19 cellular contexts compared by ENCODE assay signal in genomic region chr15:36596915-36597314, GRCh38. TPM values are rescaled to one million over a fixed set of nuclear protein-coding genes. Genes with fewer than 3 reads are reported as not detected.
DNase-seq lines count a peak whose midpoint lies in the region; ATAC-seq and TF ChIP-seq lines count a peak whose summit lies in the region.
"Had no signal": no experiment of that assay in that cellular context is flagged by ENCODE, and none has a peak within 500 bp of the region (broad histone marks: within the 10 kb centered on the region; RNA-seq: fewer than 3 reads in every experiment).

No MANE protein-coding gene starts in this region.

- peaks cover 85% of the 10 kb centered on the region for H3K4me1 Mint-ChIP-seq in mesothelial cell of epicardium
- H3K4me1 Mint-ChIP-seq in activated CD8-positive, alpha-beta memory T cell treated with anti-CD3 and anti-CD28 coated beads, Interleukin-2, amount 10 ng/mL, durations not matched to agents 7 days and 5 days: peaks cover 2% of the 10 kb centered on the region

- H3K4me1 ChIP-seq in HEK293 (ENCODE audit: control insufficient read depth, insufficient read depth, low read length): peaks cover 17% of the 10 kb centered on the region
- peaks cover 48% of the 10 kb centered on the region for H3K4me1 ChIP-seq in PC-3 (ENCODE audit: insufficient read depth, low read length)

- no peaks in the 10 kb centered on the region for H3K9me3 ChIP-seq in HEK293 (ENCODE audit: control insufficient read depth, insufficient read depth, low read depth, low read length)
- no peaks in the 10 kb centered on the region for H3K9me3 ChIP-seq in PC-3 (ENCODE audit: low read length)
- H3K9me3 ChIP-seq: A549, BE2C had no signal

- no peak overlapping the region for H2AFZ ChIP-seq in PC-3 (ENCODE audit: low read length)
- H2AFZ ChIP-seq: GM23338 had no signal

- ATAC-seq in PC-3 (peak; percentile 29; the same call in 1 of the 2 replicates), GM19467 (IDR thresholded peaks at IDR 0.05; ENCODE audit: unreplicated experiment) (no peak)
- no peak for ATAC-seq in activated CD8-positive, alpha-beta memory T cell treated with anti-CD3 and anti-CD28 coated beads, Interleukin-2, amount 10 ng/mL, durations not matched to agents 7 days and 5 days
- ATAC-seq: A549; CD8-positive, alpha-beta T cell; GM23338 had no signal

- BruUV-seq in PC-3 (replicated peaks; lab: Mats Ljungman, UMichigan): no TSS peak

- no peak overlapping the region for H3K4me3 Mint-ChIP-seq in mesothelial cell of epicardium
- no peak overlapping the region for H3K4me3 Mint-ChIP-seq in activated CD8-positive, alpha-beta memory T cell treated with anti-CD3 and anti-CD28 coated beads, Interleukin-2, amount 10 ng/mL, durations not matched to agents 7 days and 5 days
- H3K4me3 Mint-ChIP-seq: CD8-positive, alpha-beta T cell; GM23338; HFFc6 had no signal

- H3K9me3 Mint-ChIP-seq in mesothelial cell of epicardium: no peaks in the 10 kb centered on the region
- no peaks in the 10 kb centered on the region for H3K9me3 Mint-ChIP-seq in activated CD8-positive, alpha-beta memory T cell treated with anti-CD3 and anti-CD28 coated beads, Interleukin-2, amount 10 ng/mL, durations not matched to agents 7 days and 5 days (ENCODE audit: low read depth)
- H3K9me3 Mint-ChIP-seq: CD8-positive, alpha-beta T cell; GM23338; HFFc6 had no signal

- no peak for TF ChIP-seq CTCF in HEK293 (tag by site-specific recombination; IDR thresholded peaks at IDR 0.05)
- TF ChIP-seq CTCF in PC-3 (conservative IDR thresholded peaks at IDR 0.05; ENCODE audit: low read depth, low read length): no peak
- TF ChIP-seq CTCF in mesothelial cell of epicardium (IDR thresholded peaks at IDR 0.05; ENCODE audit: unreplicated experiment): no peak

- H3K9me2 ChIP-seq in PC-3 (replicated peaks; ENCODE audit: low read length): no peaks in the 10 kb centered on the region

- POLR2A ChIA-PET in HEK293 (lab: Yijun Ruan, JAX): no interaction called here
- POLR2A ChIA-PET in PC-3 (lab: Charles Lee; ENCODE audit: unreplicated experiment): no interaction called here

- intact Hi-C loops in PC-3 (cut with micrococcal nuclease): no loop called here

- no peak overlapping the region for H3K4me3 ChIP-seq in HEK293 (ENCODE audit: low read depth, low read length)
- no peak overlapping the region for H3K4me3 ChIP-seq in PC-3 (ENCODE audit: low read length)
- H3K4me3 ChIP-seq: A549, GM23338 had no signal

- H3K36me3 ChIP-seq in HEK293 (ENCODE audit: control insufficient read depth in 2 of 2, insufficient read depth in 1 of 2, low read length in 2 of 2) (no peaks in the 10 kb centered on the region), PC-3 (ENCODE audit: low read depth, low read length) (no peaks in the 10 kb centered on the region)
- H3K36me3 ChIP-seq: BE2C had no signal

- H3K27ac ChIP-seq in HEK293 (ENCODE audit: extremely low read depth, low read depth, low read length): no peak overlapping the region
- 0 out of 2 replicates have a peak overlapping the region, but pooled peaks have one; percentile 26 for H3K27ac ChIP-seq in PC-3 (ENCODE audit: low read length)
- H3K27ac ChIP-seq: A549, C4-2B had no signal

- H3K9ac ChIP-seq in PC-3 (ENCODE audit: low read length): no peak overlapping the region

- peak; percentile 16 for DNase-seq in G401 (ENCODE audit: low spot score)
- peak; percentile 62 for DNase-seq in PC-3
- no peak for DNase-seq in mesothelial cell of epicardium (ENCODE audit: low spot score in 2 of 2, unreplicated experiment in 2 of 2)
- no peak for DNase-seq in activated CD8-positive, alpha-beta memory T cell treated with anti-CD3 and anti-CD28 coated beads, Interleukin-2, amount 10 ng/mL, durations not matched to agents 7 days and 5 days
- no peak for DNase-seq in DMS79 treated with DMSO at 0.1 percent for 48 hours (lab: John Stamatoyannopoulos, UW)
- DNase-seq: BE2C; CD8-positive, alpha-beta T cell; COR-L47; DMS153; DND-41; H7; HFFc6; IMR-90; KBM-7 had no signal

- H3K27ac Mint-ChIP-seq in mesothelial cell of epicardium: peak overlapping the region; percentile 94
- no peak overlapping the region for H3K27ac Mint-ChIP-seq in activated CD8-positive, alpha-beta memory T cell treated with anti-CD3 and anti-CD28 coated beads, Interleukin-2, amount 10 ng/mL, durations not matched to agents 7 days and 5 days
- H3K27ac Mint-ChIP-seq: CD8-positive, alpha-beta T cell; GM23338; HFFc6 had no signal

- H3K27me3 Mint-ChIP-seq in mesothelial cell of epicardium (ENCODE audit: low read depth): no peaks in the 10 kb centered on the region
- no peaks in the 10 kb centered on the region for H3K27me3 Mint-ChIP-seq in activated CD8-positive, alpha-beta memory T cell treated with anti-CD3 and anti-CD28 coated beads, Interleukin-2, amount 10 ng/mL, durations not matched to agents 7 days and 5 days

- no peaks in the 10 kb centered on the region for H4K20me1 ChIP-seq in PC-3 (ENCODE audit: low read length)

- no peak overlapping the region for H3K4me2 ChIP-seq in PC-3 (ENCODE audit: low read length)
- H3K4me2 ChIP-seq: A549, GM23338 had no signal

- peaks cover 52% of the 10 kb centered on the region for H3K79me2 ChIP-seq in PC-3 (ENCODE audit: low read length)

- no peaks in the 10 kb centered on the region for H3F3A ChIP-seq in PC-3 (ENCODE audit: low read length, unreplicated experiment)

- in situ Hi-C loops in G401 (cut with HindIII; ENCODE audit: low sequenced_read_pairs): no loop called here

- CTCF ChIA-PET in HEK293 (lab: Yijun Ruan, JAX): no interaction called here
- CTCF ChIA-PET in PC-3 (lab: Charles Lee): no interaction called here
- CTCF ChIA-PET in activated CD8-positive, alpha-beta memory T cell treated with anti-CD3 and anti-CD28 coated beads, Interleukin-2, amount 10 ng/mL, durations not matched to agents 7 days and 5 days (lab: Charles Lee): no interaction called here

- H3K36me3 Mint-ChIP-seq in mesothelial cell of epicardium: peaks cover 1% of the 10 kb centered on the region
- no peaks in the 10 kb centered on the region for H3K36me3 Mint-ChIP-seq in activated CD8-positive, alpha-beta memory T cell treated with anti-CD3 and anti-CD28 coated beads, Interleukin-2, amount 10 ng/mL, durations not matched to agents 7 days and 5 days
- H3K36me3 Mint-ChIP-seq: CD8-positive, alpha-beta T cell had no signal

- no peaks in the 10 kb centered on the region for H3K27me3 ChIP-seq in PC-3 (ENCODE audit: low read length)
- H3K27me3 ChIP-seq: BE2C had no signal

TF ChIP-seq in HEK293, 187 proteins besides CTCF, POLR2A, EP300 and RAD21:
- TF ChIP-seq ZNF704 (tag by site-specific recombination; IDR thresholded peaks at IDR 0.05) (no peak), ZNF629 (tag by site-specific recombination; IDR thresholded peaks at IDR 0.05) (peak; percentile 22; the same call in 1 of the 2 replicates), ATF2 (tag by site-specific recombination; IDR thresholded peaks at IDR 0.05; ENCODE audit: low read depth) (peak; percentile 19; the same call in 1 of the 2 replicates)

RNA-seq across cellular contexts. Expression of gene CDIN1, which starts 17.5 kb away (rescaled TPM):
- 4.7 and 16.9 TPM in 2 replicates for total RNA-seq in G401 (2014; rRNA removed; shearing (Covaris generic))
- total RNA-seq in PC-3 (2014; rRNA removed) (12.4 and 14.2 TPM in 2 replicates), mesothelial cell of epicardium (81.6 to 95.5 TPM (median 86.6 TPM) in 3 replicates)
- 10 to 100 TPM; 11.7 to 14.2 TPM for total RNA-seq in activated CD8-positive, alpha-beta memory T cell treated with anti-CD3 and anti-CD28 coated beads, Interleukin-2, amount 10 ng/mL, durations not matched to agents 7 days and 5 days

Comparison
In these comparisons a context has a peak if more than half of its experiments do, and no peak if none do; other contexts are left out.
1. DNase-seq: peak in G401 (single experiment) and PC-3 (single experiment); none in mesothelial cell of epicardium (0 of 2), activated CD8-positive, alpha-beta memory T cell treated with anti-CD3 and anti-CD28 coated beads, Interleukin-2, amount 10 ng/mL, durations not matched to agents 7 days and 5 days (single experiment) and DMS79 treated with DMSO at 0.1 percent for 48 hours (single experiment).